In the genomic region with DNA sequence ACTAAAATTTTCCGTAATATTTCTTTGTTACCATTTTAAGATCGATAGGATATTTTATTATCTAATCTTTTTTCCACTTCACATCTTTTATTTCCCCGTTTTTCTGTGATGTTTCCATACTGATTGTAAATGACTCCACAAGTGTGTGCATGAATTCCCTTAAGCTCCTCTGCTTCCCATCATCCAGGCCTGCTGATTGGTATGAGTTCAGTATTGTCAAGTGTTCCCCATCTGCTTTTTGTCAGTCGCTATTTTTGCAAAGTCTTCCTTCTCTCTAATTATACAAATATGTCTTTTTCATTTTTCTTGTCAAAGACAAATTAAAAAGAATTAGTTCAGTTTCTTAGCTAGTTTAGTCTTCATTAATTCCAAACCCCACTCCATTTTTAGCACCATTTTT, we compare ENCODE assay signal across 32 cellular contexts.
"Had no signal": no experiment of that assay in that cellular context is flagged by ENCODE, and none has a peak within 500 bp of the region (broad histone marks: within the 10 kb centered on the region; RNA-seq: fewer than 3 reads in every experiment).

No MANE protein-coding gene starts in this region.

- H3K4me1 ChIP-seq: ascending aorta had no signal

- H3K4me3 ChIP-seq: ascending aorta, K562, SJSA1 had no signal

- H3K9me3 ChIP-seq: ascending aorta, SJSA1 had no signal

- H3K4me3 Mint-ChIP-seq: activated B cell treated with CpG ODN at 0.5 μM for 24 hours; activated CD4-positive, alpha-beta memory T cell treated with anti-CD3 and anti-CD28 coated beads for 36 hours; activated naive CD8-positive, alpha-beta T cell treated with anti-CD3 and anti-CD28 coated beads for 36 hours; activated T-cell treated with anti-CD3 and anti-CD28 coated beads, Interleukin-2, amount 50 U/mL, for 4 hours had no signal

- DNase-seq: activated B cell treated with CpG ODN at 0.5 μM for 24 hours; activated CD4-positive, alpha-beta memory T cell treated with anti-CD3 and anti-CD28 coated beads for 36 hours; activated CD4-positive, alpha-beta T cell treated with anti-CD3 and anti-CD28 coated beads for 4 hours; activated CD4-positive, alpha-beta T cell treated with anti-CD3 and anti-CD28 coated beads, Interleukin-2, amount 50 U/mL, for 1 hour; activated CD4-positive, CD25-positive, alpha-beta regulatory T cell treated with anti-CD3 and anti-CD28 coated beads, Interleukin-2, amount 50 U/mL, for 72 hours; activated CD8-positive, alpha-beta memory T cell treated with anti-CD3 and anti-CD28 coated beads, Interleukin-2, amount 50 U/mL, for 4 hours; activated effector memory CD4-positive, alpha-beta T cell treated with anti-CD3 and anti-CD28 coated beads, Interleukin-2, amount 50 U/mL, for 16 hours; activated naive CD4-positive, alpha-beta T cell; activated naive CD4-positive, alpha-beta T cell treated with anti-CD3 and anti-CD28 coated beads, Interleukin-2, amount 50 U/mL, for 16 hours; activated naive CD8-positive, alpha-beta T cell treated with anti-CD3 and anti-CD28 coated beads for 36 hours; activated T-cell treated with anti-CD3 and anti-CD28 coated beads for 4 hours; activated T-cell treated with anti-CD3 and anti-CD28 coated beads, Interleukin-2, amount 50 U/mL, for 4 hours; amniotic stem cell; NCI-H1105; NCI-H1417 treated with DMSO at 0.1 percent for 48 hours; NCI-H187 treated with DMSO at 0.1 percent for 48 hours; NCI-H2081; NCI-H2171 treated with DMSO at 0.1 percent for 48 hours; NCI-H2227 treated with DMSO at 0.1 percent for 48 hours; NCI-H446; NCI-H510A treated with DMSO at 0.1 percent for 48 hours; NCI-H69; SHP77 treated with DMSO at 0.1 percent for 48 hours; SW 1271; T-helper 1 cell; T-helper 2 cell; T-helper 9 cell had no signal

- H3K27me3 ChIP-seq: ascending aorta, SJSA1 had no signal

- H3K27me3 Mint-ChIP-seq: activated B cell treated with CpG ODN at 0.5 μM for 24 hours; activated CD4-positive, alpha-beta memory T cell treated with anti-CD3 and anti-CD28 coated beads for 36 hours; activated naive CD8-positive, alpha-beta T cell treated with anti-CD3 and anti-CD28 coated beads for 36 hours had no signal

- H3K27ac ChIP-seq: ascending aorta, SJSA1, VCaP had no signal

- ATAC-seq: activated T-cell treated with anti-CD3 and anti-CD28 coated beads, Interleukin-2, amount 50 U/mL, for 4 hours; K562; Panc1 had no signal

- H3K36me3 ChIP-seq: ascending aorta, SJSA1 had no signal

- H3K4me1 Mint-ChIP-seq: activated naive CD8-positive, alpha-beta T cell treated with anti-CD3 and anti-CD28 coated beads for 36 hours had no signal

- H3K9me3 Mint-ChIP-seq: activated B cell treated with CpG ODN at 0.5 μM for 24 hours; activated CD4-positive, alpha-beta memory T cell treated with anti-CD3 and anti-CD28 coated beads for 36 hours; activated naive CD8-positive, alpha-beta T cell treated with anti-CD3 and anti-CD28 coated beads for 36 hours; activated T-cell treated with anti-CD3 and anti-CD28 coated beads, Interleukin-2, amount 50 U/mL, for 4 hours had no signal

- H3K27ac Mint-ChIP-seq: activated B cell treated with CpG ODN at 0.5 μM for 24 hours; activated CD4-positive, alpha-beta memory T cell treated with anti-CD3 and anti-CD28 coated beads for 36 hours; activated naive CD8-positive, alpha-beta T cell treated with anti-CD3 and anti-CD28 coated beads for 36 hours had no signal
